8 cellular contexts compared by ENCODE assay signal in the genomic region with DNA sequence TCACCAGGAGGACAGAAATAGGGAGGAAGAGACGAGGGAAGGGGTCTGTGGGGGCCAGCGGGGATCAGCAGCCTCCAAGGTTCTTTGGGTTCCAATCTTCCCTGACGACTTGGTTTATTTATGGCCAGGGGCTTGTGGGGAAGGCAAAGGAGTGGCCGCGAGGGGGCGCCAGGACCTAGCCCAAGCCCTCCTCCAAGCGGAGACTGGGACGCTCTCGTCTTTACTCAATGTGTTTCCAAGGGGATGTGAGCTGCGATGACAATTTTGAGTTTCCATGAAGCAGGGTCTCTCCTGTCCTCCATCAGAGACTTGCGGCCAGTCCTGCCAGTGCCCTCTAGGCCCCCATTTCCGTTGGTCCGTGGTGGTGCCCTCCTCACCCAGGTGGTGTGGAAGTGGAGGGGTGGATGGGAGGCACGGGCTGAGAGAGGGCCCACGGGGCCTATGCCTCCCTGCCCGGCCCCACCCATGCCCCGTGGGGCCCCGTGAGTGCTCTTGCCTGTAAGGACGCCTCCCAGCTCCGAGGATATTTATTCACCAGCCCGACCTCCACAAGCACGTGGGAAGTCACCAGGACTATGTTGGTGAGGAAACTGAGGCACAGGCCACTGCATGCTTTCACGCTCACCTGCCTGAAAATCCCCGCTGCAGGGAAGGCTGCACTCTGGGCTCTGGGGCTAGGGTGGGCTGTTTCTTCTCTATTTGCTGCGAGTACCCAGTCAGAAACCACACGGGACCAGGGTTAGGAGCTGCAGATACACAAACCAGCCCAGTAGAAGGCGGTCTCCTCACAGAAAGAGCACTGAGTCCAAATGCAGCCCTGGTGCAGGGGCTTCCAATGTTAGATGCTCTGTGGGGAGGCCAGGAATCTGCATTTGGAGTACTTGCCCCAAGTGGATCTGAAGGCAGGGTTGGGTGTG. TPM values are rescaled to one million over a fixed set of nuclear protein-coding genes. Genes with fewer than 3 reads are reported as not detected.
A peak's percentile ranks its signal among the peaks of the same experiment; 100 is the strongest.
DNase-seq lines count a peak whose midpoint lies in the region; ATAC-seq, FAIRE-seq and TF ChIP-seq lines count a peak whose summit lies in the region.

No MANE protein-coding gene starts in this region.

- no peak for ATAC-seq in HG02938 (IDR thresholded peaks at IDR 0.05; ENCODE audit: unreplicated experiment)

- DNase-seq in A172 (ENCODE audit: low spot score) = peak; percentile 66
- DNase-seq in GM18507 (ENCODE audit: extremely low spot score, insufficient read length, low read depth) = peak; percentile 39
- DNase-seq in NCI-H2171 treated with DMSO at 0.1 percent for 48 hours (lab: John Stamatoyannopoulos, UW) = peak; percentile 91
- peak; percentile 84 for DNase-seq in WERI-Rb-1
- peak; percentile 35 for DNase-seq in mammary epithelial cell
- DNase-seq in kidney glomerular epithelial cell (lab: John Stamatoyannopoulos, UW) = peak; percentile 52
- DNase-seq in stimulated activated CD4-positive, alpha-beta T cell treated with anti-CD3 and anti-CD28 coated beads, Interleukin-2, amount 100 ng/mL, for 48 hours = peak; percentile 67 to 77

- H3K9ac ChIP-seq in mammary epithelial cell (ENCODE audit: insufficient read depth, low read length) = no peak overlapping the region

- H3K4me2 ChIP-seq in mammary epithelial cell (ENCODE audit: insufficient read depth, low read depth, low read length) = no peak overlapping the region

- 25% methylated on average over 14 of the region's 27 CpGs for WGBS in mammary epithelial cell (ENCODE audit: low coverage, missing lambda C conversion rate)

- H3K4me3 ChIP-seq in WERI-Rb-1 (ENCODE audit: low read depth, low read length) = peak overlapping the region; percentile 30
- H3K4me3 ChIP-seq in mammary epithelial cell (replicated peaks in 1 of 3; ENCODE audit: insufficient read depth in 1 of 3, low read depth in 2 of 3, low read length in 3 of 3) = no peak overlapping the region

- CTCF ChIA-PET in mammary epithelial cell (lab: Charles Lee; ENCODE audit: low non-redundant PET) = no interaction called here

- no peak overlapping the region for H2AFZ ChIP-seq in mammary epithelial cell (ENCODE audit: low read depth, low read length)

- no peaks in the 10 kb centered on the region for H3K36me3 ChIP-seq in WERI-Rb-1
- H3K36me3 ChIP-seq in mammary epithelial cell (ENCODE audit: insufficient read depth, low read length) = no peaks in the 10 kb centered on the region

- H3K27me3 ChIP-seq in WERI-Rb-1 (ENCODE audit: insufficient read depth, low read depth, severe bottlenecking) (no peaks in the 10 kb centered on the region), mammary epithelial cell (ENCODE audit: insufficient read depth, low read length) (no peaks in the 10 kb centered on the region)

- peak; percentile 67 for FAIRE-seq in GM18507 (lab: Jason Lieb, UNC)

- no TSS peak for BruUV-seq in mammary epithelial cell (replicated peaks; lab: Mats Ljungman, UMichigan)

- in situ Hi-C loops in mammary epithelial cell (cut with MboI; ENCODE audit: low sequenced_read_pairs in 2 of 2) = loop anchor here (10.0 to 25.0 kb wide), 3 partner anchors 177 to 277 kb away; no protein-coding TSS in a partner anchor

- no peaks in the 10 kb centered on the region for H3K4me1 ChIP-seq in mammary epithelial cell (ENCODE audit: insufficient read depth, low read length)

- H3K79me2 ChIP-seq in mammary epithelial cell (ENCODE audit: insufficient read depth, low read length) = no peaks in the 10 kb centered on the region

- dilution Hi-C loops in mammary epithelial cell (cut with HindIII; ENCODE audit: low sequenced_read_pairs) = loop anchor here (5.0 kb wide), 1 partner anchor 207 kb away; no protein-coding TSS in a partner anchor

- H3K9me3 ChIP-seq in WERI-Rb-1 (ENCODE audit: severe bottlenecking) (no peaks in the 10 kb centered on the region), mammary epithelial cell (replicated peaks; ENCODE audit: insufficient read depth, low read length) (no peaks in the 10 kb centered on the region)

- TF ChIP-seq CTCF in WERI-Rb-1 (IDR thresholded peaks at IDR 0.05; ENCODE audit: low read depth, low read length) (peak; percentile 94), mammary epithelial cell (conservative IDR thresholded peaks at IDR 0.05 in 1 of 2, IDR thresholded peaks at IDR 0.05 in 1 of 2; ENCODE audit: extremely low read depth in 1 of 2, insufficient read depth in 1 of 2, low read depth in 1 of 2, low read length in 2 of 2) (peak; percentile 74 to 95)

- no peak overlapping the region for H3K27ac ChIP-seq in WERI-Rb-1
- no peak overlapping the region for H3K27ac ChIP-seq in mammary epithelial cell (ENCODE audit: insufficient read depth, low read depth, low read length)

- intact Hi-C loops in mammary epithelial cell (cut with micrococcal nuclease) = loop anchor here (1.0 to 10.0 kb wide), 3 partner anchors 197 to 469 kb away; no protein-coding TSS in a partner anchor

- H4K20me1 ChIP-seq in mammary epithelial cell (ENCODE audit: insufficient read depth, low read length) = no peaks in the 10 kb centered on the region

RNA-seq across cellular contexts. Expression of gene DMRTB1, which starts 26.5 kb away (rescaled TPM):
- total RNA-seq in A172 (2014; rRNA removed; shearing (Covaris generic)) = not detected in 2 replicates
- not detected for total RNA-seq in mammary epithelial cell
- polyA plus RNA-seq in mammary epithelial cell = not detected
- not detected for polyA minus RNA-seq in mammary epithelial cell

Comparison
In these comparisons a context has a peak if more than half of its experiments do, and no peak if none do; other contexts are left out.
1. DNase-seq: peak in every context shown above with its lines; median percentile 91 in NCI-H2171 treated with DMSO at 0.1 percent for 48 hours; 84 in WERI-Rb-1; 72 in stimulated activated CD4-positive, alpha-beta T cell treated with anti-CD3 and anti-CD28 coated beads, Interleukin-2, amount 100 ng/mL, for 48 hours; 66 in A172; 52 in kidney glomerular epithelial cell; 39 in GM18507; 35 in mammary epithelial cell.